Comparison of ENCODE assay signal across 8 cellular contexts in the genomic region with DNA sequence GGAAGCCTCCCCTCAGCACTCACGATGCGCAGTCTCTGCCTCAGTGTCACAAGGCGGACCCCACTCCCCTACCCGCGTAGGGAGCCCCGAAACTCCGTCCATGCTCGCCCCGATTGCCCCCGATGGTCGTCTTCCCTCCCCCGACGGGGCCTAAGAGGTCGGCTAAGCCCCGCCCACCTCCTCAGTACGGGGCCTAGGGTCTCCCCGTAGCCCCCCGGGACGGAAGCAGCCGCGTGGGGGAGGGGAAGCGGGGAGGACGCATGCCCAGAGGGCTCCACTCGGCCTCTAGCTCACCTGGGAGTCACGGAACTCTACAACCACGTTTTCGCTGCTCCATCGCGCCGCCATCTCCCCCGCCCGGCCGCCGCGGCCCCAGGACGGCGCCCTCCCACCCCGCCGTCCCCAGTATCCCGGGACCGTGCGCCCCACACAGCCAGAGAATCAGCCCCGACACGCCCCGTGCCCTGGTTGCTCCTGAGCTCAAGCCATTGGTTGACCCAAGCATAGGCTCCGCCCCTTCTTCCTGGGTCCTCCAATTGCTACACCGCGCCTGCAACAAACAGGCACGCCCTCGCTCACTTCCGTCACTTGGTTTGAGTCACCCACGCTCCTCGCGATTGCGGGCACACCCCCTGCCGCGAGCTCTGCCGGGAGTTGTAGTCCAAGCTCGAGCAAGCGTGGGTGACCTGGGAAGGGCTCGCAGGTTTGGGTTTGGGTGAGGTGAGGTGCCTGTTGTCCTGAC. TPM values are rescaled to one million over a fixed set of nuclear protein-coding genes. Genes with fewer than 3 reads are reported as not detected.
DNase-seq lines count a peak whose midpoint lies in the region; ATAC-seq, FAIRE-seq and TF ChIP-seq lines count a peak whose summit lies in the region.

A gene with protein sequence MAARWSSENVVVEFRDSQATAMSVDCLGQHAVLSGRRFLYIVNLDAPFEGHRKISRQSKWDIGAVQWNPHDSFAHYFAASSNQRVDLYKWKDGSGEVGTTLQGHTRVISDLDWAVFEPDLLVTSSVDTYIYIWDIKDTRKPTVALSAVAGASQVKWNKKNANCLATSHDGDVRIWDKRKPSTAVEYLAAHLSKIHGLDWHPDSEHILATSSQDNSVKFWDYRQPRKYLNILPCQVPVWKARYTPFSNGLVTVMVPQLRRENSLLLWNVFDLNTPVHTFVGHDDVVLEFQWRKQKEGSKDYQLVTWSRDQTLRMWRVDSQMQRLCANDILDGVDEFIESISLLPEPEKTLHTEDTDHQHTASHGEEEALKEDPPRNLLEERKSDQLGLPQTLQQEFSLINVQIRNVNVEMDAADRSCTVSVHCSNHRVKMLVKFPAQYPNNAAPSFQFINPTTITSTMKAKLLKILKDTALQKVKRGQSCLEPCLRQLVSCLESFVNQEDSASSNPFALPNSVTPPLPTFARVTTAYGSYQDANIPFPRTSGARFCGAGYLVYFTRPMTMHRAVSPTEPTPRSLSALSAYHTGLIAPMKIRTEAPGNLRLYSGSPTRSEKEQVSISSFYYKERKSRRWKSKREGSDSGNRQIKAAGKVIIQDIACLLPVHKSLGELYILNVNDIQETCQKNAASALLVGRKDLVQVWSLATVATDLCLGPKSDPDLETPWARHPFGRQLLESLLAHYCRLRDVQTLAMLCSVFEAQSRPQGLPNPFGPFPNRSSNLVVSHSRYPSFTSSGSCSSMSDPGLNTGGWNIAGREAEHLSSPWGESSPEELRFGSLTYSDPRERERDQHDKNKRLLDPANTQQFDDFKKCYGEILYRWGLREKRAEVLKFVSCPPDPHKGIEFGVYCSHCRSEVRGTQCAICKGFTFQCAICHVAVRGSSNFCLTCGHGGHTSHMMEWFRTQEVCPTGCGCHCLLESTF (minus strand): TSS at position 454 of the 742 bp plus-strand sequence. CDS start 106 bp downstream, at position 348.

- H3K9me3 ChIP-seq in psoas muscle, result no peaks in the 10 kb centered on the region

- DNase-seq in NCI-H187 (lab: John Stamatoyannopoulos, UW), result peak; percentile 76 to 95
- peak; percentile 90 to 100 (median 97) for DNase-seq in T-helper 2 cell
- DNase-seq in left ventricle myocardium superior, result peak; percentile 99
- DNase-seq in psoas muscle, result peak; percentile 99
- peak; percentile 99 for DNase-seq in urothelium cell line (ENCODE audit: low spot score)

- TF ChIP-seq CTCF in psoas muscle (IDR thresholded peaks at IDR 0.05), result no peak

- peak within 1 kb of the TSS; percentile 100 for H3K4me3 ChIP-seq in psoas muscle

- peaks cover 17% of the 10 kb centered on the region for H3K4me1 ChIP-seq in psoas muscle

- no peaks in the 10 kb centered on the region for H3K36me3 ChIP-seq in psoas muscle (ENCODE audit: insufficient read depth in 1 of 2, low read depth in 1 of 2)

- 1% methylated on average over 47 to 61 of the region's 61 CpGs for WGBS in psoas muscle, 3 donors

- no peak for FAIRE-seq in urothelium cell line (lab: Jason Lieb, UNC)

- intact Hi-C loops in left ventricle myocardium superior (cut with micrococcal nuclease), result no loop called here
- intact Hi-C loops in psoas muscle (cut with DNase I), result no loop called here

- ATAC-seq in GM18498 (IDR thresholded peaks at IDR 0.05; ENCODE audit: unreplicated experiment), result peak; percentile 99
- peak; percentile 99 for ATAC-seq in HG02938 (IDR thresholded peaks at IDR 0.05; ENCODE audit: unreplicated experiment)
- peak; percentile 100 for ATAC-seq in left ventricle myocardium superior
- peak; percentile 99 for ATAC-seq in psoas muscle

- H3K27ac ChIP-seq in angular gyrus (ENCODE audit: low read depth, low read length), result peak within 1 kb of the TSS; percentile 40
- H3K27ac ChIP-seq in psoas muscle, result peak within 1 kb of the TSS; percentile 93

- H3K27me3 ChIP-seq in psoas muscle (ENCODE audit: insufficient read depth in 3 of 3, low read length in 2 of 3), result no peaks in the 10 kb centered on the region

RNA-seq across cellular contexts. Expression of the gene that starts here (rescaled TPM):
- 59.6 TPM for total RNA-seq in left ventricle myocardium superior
- 10 to 100 TPM; 30.6 to 48.2 (median 31.7) TPM for total RNA-seq in psoas muscle
- 10 to 100 TPM; 12.0 to 24.0 (median 14.7) TPM for polyA plus RNA-seq in psoas muscle

Comparison
In these comparisons a context has a peak if more than half of its experiments do, and no peak if none do; other contexts are left out.
1. Peak in every context shown above with its lines: DNase-seq, ATAC-seq, H3K4me3 ChIP-seq and H3K27ac ChIP-seq.